8 cellular contexts compared by ENCODE assay signal in genomic region chr12:88314706-88315105, GRCh38.
"Had no signal": no experiment of that assay in that cellular context is flagged by ENCODE, and none has a peak within 500 bp of the region (broad histone marks: within the 10 kb centered on the region; RNA-seq: fewer than 3 reads in every experiment).

No MANE protein-coding gene starts in this region.

- H3K4me3 Mint-ChIP-seq: GM23338, H9 had no signal

- H3K4me1 Mint-ChIP-seq: GM23338, H9 had no signal

- H3K4me3 ChIP-seq: GM23338, K562 had no signal

- DNase-seq: H9, HCEC 1CT, IMR-90 had no signal

- FAIRE-seq: H1, H54, HTR-8/SVneo, K562 had no signal

- ATAC-seq: GM23338, K562 had no signal

- H3K4me2 ChIP-seq: GM23338 had no signal

- H3K9me3 Mint-ChIP-seq: GM23338, H9 had no signal

- H3K27ac Mint-ChIP-seq: GM23338, H9 had no signal

- H2AFZ ChIP-seq: GM23338 had no signal
